20 cellular contexts compared by ENCODE assay signal in genomic region chr1:90951009-90951408, GRCh38.
DNase-seq lines count a peak whose midpoint lies in the region; ATAC-seq and TF ChIP-seq lines count a peak whose summit lies in the region.
"Had no signal": no experiment of that assay in that cellular context is flagged by ENCODE, and none has a peak within 500 bp of the region (broad histone marks: within the 10 kb centered on the region; RNA-seq: fewer than 3 reads in every experiment).

No MANE protein-coding gene starts in this region.

- H3K36me3 ChIP-seq in parathyroid adenoma (ENCODE audit: control insufficient read depth, insufficient read depth, low read length) (no peaks in the 10 kb centered on the region), neural progenitor cell (no peaks in the 10 kb centered on the region)

- H3K4me1 Mint-ChIP-seq in activated T-cell treated with anti-CD3 and anti-CD28 coated beads, Interleukin-2, amount 50 U/mL, for 72 hours (ENCODE audit: low read depth) = peaks cover 50% of the 10 kb centered on the region
- H3K4me1 Mint-ChIP-seq in T-helper 17 cell (peaks cover 47% of the 10 kb centered on the region), glutamatergic neuron (ENCODE audit: low read depth, unreplicated experiment) (peaks cover 15% of the 10 kb centered on the region), neural progenitor cell (no peaks in the 10 kb centered on the region)
- H3K4me1 Mint-ChIP-seq in CD4-positive, alpha-beta T cell (ENCODE audit: low read depth) = peaks cover 79% of the 10 kb centered on the region

- H3K27ac Mint-ChIP-seq in activated T-cell treated with anti-CD3 and anti-CD28 coated beads, Interleukin-2, amount 50 U/mL, for 72 hours = peak overlapping the region; percentile 11
- H3K27ac Mint-ChIP-seq in T-helper 17 cell = peak overlapping the region; percentile 4
- peak overlapping the region; percentile 24 for H3K27ac Mint-ChIP-seq in glutamatergic neuron (ENCODE audit: unreplicated experiment)
- H3K27ac Mint-ChIP-seq in neural progenitor cell = no peak overlapping the region
- H3K27ac Mint-ChIP-seq in CD4-positive, alpha-beta T cell = no peak overlapping the region

- H3K27me3 ChIP-seq in parathyroid adenoma (ENCODE audit: control insufficient read depth, insufficient read depth, low read length) = no peaks in the 10 kb centered on the region
- H3K27me3 ChIP-seq in neural progenitor cell = no peaks in the 10 kb centered on the region
- H3K27me3 ChIP-seq in CD4-positive, alpha-beta T cell (ENCODE audit: control insufficient read depth, insufficient read depth, low read length) = no peaks in the 10 kb centered on the region
- H3K27me3 ChIP-seq: BLaER1 treated with 17β-estradiol and CSF1 and Interleukin-3, amounts not matched to agents 10 nM and 100 nM had no signal

- H3K4me2 ChIP-seq in parathyroid adenoma (ENCODE audit: low read length) = peak overlapping the region; percentile 16
- no peak overlapping the region for H3K4me2 ChIP-seq in neural progenitor cell
- H3K4me2 ChIP-seq: BLaER1 treated with 17β-estradiol and CSF1 and Interleukin-3, amounts not matched to agents 10 nM and 100 nM had no signal

- H3K27me3 Mint-ChIP-seq in activated T-cell treated with anti-CD3 and anti-CD28 coated beads, Interleukin-2, amount 50 U/mL, for 72 hours (ENCODE audit: low read depth) = no peaks in the 10 kb centered on the region
- H3K27me3 Mint-ChIP-seq in T-helper 17 cell = no peaks in the 10 kb centered on the region
- H3K27me3 Mint-ChIP-seq in glutamatergic neuron (ENCODE audit: unreplicated experiment) = no peaks in the 10 kb centered on the region
- H3K27me3 Mint-ChIP-seq in neural progenitor cell (ENCODE audit: insufficient read depth, low read depth) = no peaks in the 10 kb centered on the region
- no peaks in the 10 kb centered on the region for H3K27me3 Mint-ChIP-seq in CD4-positive, alpha-beta T cell
- H3K27me3 Mint-ChIP-seq: CD8-positive, alpha-beta memory T cell had no signal

- no peak for DNase-seq in activated T-cell treated with anti-CD3 and anti-CD28 coated beads, Interleukin-2, amount 50 U/mL, for 72 hours
- no peak for DNase-seq in activated T-cell treated with anti-CD3 and anti-CD28 coated beads, Interleukin-2, amount 50 U/mL, for 48 hours
- no peak for DNase-seq in T-helper 17 cell
- no peak for DNase-seq in glutamatergic neuron
- no peak for DNase-seq in neural progenitor cell (ENCODE audit: low spot score)
- no peak for DNase-seq in CD4-positive, alpha-beta T cell
- DNase-seq in middle frontal gyrus (ENCODE audit: extremely low spot score, low spot score) = no peak
- DNase-seq: Calu3; CD8-positive, alpha-beta memory T cell; DMS153; Kasumi-1; NCI-H1694 treated with DMSO at 0.1 percent for 48 hours; NCI-H2081 treated with DMSO at 0.1 percent for 48 hours; NCI-H446 treated with DMSO at 0.1 percent for 48 hours; NCI-H526 treated with DMSO at 0.1 percent for 48 hours; OCI-M1; Right ventricle myocardium superior had no signal

- H3K27ac ChIP-seq in parathyroid adenoma (no peak overlapping the region), neural progenitor cell (no peak overlapping the region)
- H3K27ac ChIP-seq in CD4-positive, alpha-beta T cell (ENCODE audit: low read depth, low read length) = no peak overlapping the region
- H3K27ac ChIP-seq: 22Rv1; BLaER1 treated with 17β-estradiol and CSF1 and Interleukin-3, amounts not matched to agents 10 nM and 100 nM had no signal

- intact Hi-C loops in CD4-positive, alpha-beta T cell (cut with DNase I, micrococcal nuclease) = no loop called here

- TF ChIP-seq CTCF in glutamatergic neuron (IDR thresholded peaks at IDR 0.05; ENCODE audit: partially characterized antibody, unreplicated experiment) (no peak), parathyroid adenoma (IDR thresholded peaks at IDR 0.05) (no peak), neural progenitor cell (IDR thresholded peaks at IDR 0.05) (no peak)
- TF ChIP-seq CTCF in CD4-positive, alpha-beta T cell (IDR thresholded peaks at IDR 0.05) = no peak

- no peak overlapping the region for H3K4me3 Mint-ChIP-seq in activated T-cell treated with anti-CD3 and anti-CD28 coated beads, Interleukin-2, amount 50 U/mL, for 72 hours
- peak overlapping the region; percentile 2 for H3K4me3 Mint-ChIP-seq in T-helper 17 cell
- H3K4me3 Mint-ChIP-seq in glutamatergic neuron (ENCODE audit: unreplicated experiment) = no peak overlapping the region
- H3K4me3 Mint-ChIP-seq in neural progenitor cell = no peak overlapping the region
- H3K4me3 Mint-ChIP-seq in CD4-positive, alpha-beta T cell = no peak overlapping the region
- H3K4me3 Mint-ChIP-seq: CD8-positive, alpha-beta memory T cell had no signal

- H2AFZ ChIP-seq in parathyroid adenoma (no peak overlapping the region), neural progenitor cell (replicated peaks) (no peak overlapping the region)

- H3K9me3 ChIP-seq in T-helper 17 cell (ENCODE audit: control insufficient read depth, low read length, poor library complexity, severe bottlenecking) = no peaks in the 10 kb centered on the region
- no peaks in the 10 kb centered on the region for H3K9me3 ChIP-seq in parathyroid adenoma (ENCODE audit: control insufficient read depth, low read length)
- H3K9me3 ChIP-seq in neural progenitor cell (ENCODE audit: low read depth) = no peaks in the 10 kb centered on the region
- no peaks in the 10 kb centered on the region for H3K9me3 ChIP-seq in CD4-positive, alpha-beta T cell (ENCODE audit: control insufficient read depth, low read length)

- peaks cover 13% of the 10 kb centered on the region for H3F3A ChIP-seq in neural progenitor cell (ENCODE audit: low read depth)

- H3K4me3 ChIP-seq in parathyroid adenoma (ENCODE audit: low read depth, low read length) (no peak overlapping the region), neural progenitor cell (no peak overlapping the region)
- H3K4me3 ChIP-seq: BLaER1 treated with 17β-estradiol and CSF1 and Interleukin-3, amounts not matched to agents 10 nM and 100 nM had no signal

- CTCF ChIA-PET in CD4-positive, alpha-beta T cell (lab: Charles Lee) = no interaction called here

- H3K36me3 Mint-ChIP-seq in activated T-cell treated with anti-CD3 and anti-CD28 coated beads, Interleukin-2, amount 50 U/mL, for 72 hours (ENCODE audit: insufficient read depth in 2 of 2) = peaks cover 7 to 14% of the 10 kb centered on the region in 2 donors
- H3K36me3 Mint-ChIP-seq in T-helper 17 cell (ENCODE audit: low read depth) = peaks cover 7% of the 10 kb centered on the region
- H3K36me3 Mint-ChIP-seq in glutamatergic neuron (ENCODE audit: unreplicated experiment) = peaks cover 12% of the 10 kb centered on the region
- H3K36me3 Mint-ChIP-seq in neural progenitor cell = peaks cover 35% of the 10 kb centered on the region
- peaks cover 50% of the 10 kb centered on the region for H3K36me3 Mint-ChIP-seq in CD4-positive, alpha-beta T cell (ENCODE audit: low read depth)

- POLR2A ChIA-PET in CD4-positive, alpha-beta T cell (lab: Charles Lee) = no interaction called here

- H3K4me1 ChIP-seq in parathyroid adenoma (no peaks in the 10 kb centered on the region), neural progenitor cell (no peaks in the 10 kb centered on the region)
- H3K4me1 ChIP-seq: BLaER1 treated with 17β-estradiol and CSF1 and Interleukin-3, amounts not matched to agents 10 nM and 100 nM had no signal

- H3K9ac ChIP-seq in parathyroid adenoma (no peak overlapping the region), neural progenitor cell (no peak overlapping the region)
- H3K9ac ChIP-seq: BLaER1 treated with 17β-estradiol and CSF1 and Interleukin-3, amounts not matched to agents 10 nM and 100 nM had no signal

- ATAC-seq in activated T-cell treated with anti-CD3 and anti-CD28 coated beads, Interleukin-2, amount 50 U/mL, for 72 hours (replicated peaks in 1 of 2) = no peak
- ATAC-seq in T-helper 17 cell = no peak
- ATAC-seq in CD4-positive, alpha-beta T cell (ENCODE audit: poor library complexity) = no peak

- H3K9me3 Mint-ChIP-seq in activated T-cell treated with anti-CD3 and anti-CD28 coated beads, Interleukin-2, amount 50 U/mL, for 72 hours = no peaks in the 10 kb centered on the region
- peaks cover 3% of the 10 kb centered on the region for H3K9me3 Mint-ChIP-seq in glutamatergic neuron (ENCODE audit: unreplicated experiment)
- peaks cover 41% of the 10 kb centered on the region for H3K9me3 Mint-ChIP-seq in neural progenitor cell
- peaks cover 1% of the 10 kb centered on the region for H3K9me3 Mint-ChIP-seq in CD4-positive, alpha-beta T cell

- H3K79me2 ChIP-seq in parathyroid adenoma (peaks cover 19% of the 10 kb centered on the region), neural progenitor cell (ENCODE audit: low read depth) (peaks cover 100% of the 10 kb centered on the region)

- peaks cover 67% of the 10 kb centered on the region for H4K20me1 ChIP-seq in neural progenitor cell (ENCODE audit: low read depth)

Comparison
In these comparisons a context has a peak if more than half of its experiments do, and no peak if none do; other contexts are left out.
1. H3K27ac Mint-ChIP-seq: peak in activated T-cell treated with anti-CD3 and anti-CD28 coated beads, Interleukin-2, amount 50 U/mL, for 72 hours (single experiment), T-helper 17 cell (single experiment) and glutamatergic neuron (single experiment); none in neural progenitor cell (single experiment) and CD4-positive, alpha-beta T cell (single experiment).